ENCODE assay signal across 8 cellular contexts in the genomic region with DNA sequence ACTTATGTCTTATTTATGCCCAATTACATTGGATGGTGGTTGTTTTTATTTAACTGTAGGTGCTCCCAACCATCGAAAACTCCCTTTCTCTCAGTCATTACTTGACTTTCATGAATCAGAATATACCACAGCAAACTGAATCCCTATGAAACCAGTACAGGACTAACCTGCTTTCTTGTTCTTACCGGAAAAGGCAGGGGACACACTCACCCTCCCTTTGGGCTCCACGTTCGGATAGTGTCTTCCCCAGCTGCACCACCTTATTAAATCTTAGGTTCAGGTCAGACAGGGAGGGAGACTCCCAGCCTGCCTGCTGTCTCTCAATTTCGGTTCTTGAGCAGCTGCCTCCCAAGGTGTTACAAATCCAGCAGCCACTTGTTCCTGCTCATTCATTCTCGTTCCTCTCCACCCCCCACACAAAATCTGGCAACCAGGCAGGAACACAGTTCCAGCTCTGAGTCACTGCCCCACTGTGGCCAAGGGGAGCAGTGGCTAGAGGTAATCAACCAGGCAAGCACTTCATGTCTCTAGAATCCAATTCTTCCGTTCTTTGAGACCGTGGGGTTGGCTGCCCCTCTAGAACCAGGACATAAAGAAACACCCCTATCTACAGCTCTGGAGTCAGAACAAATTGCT.
DNase-seq lines count a peak whose midpoint lies in the region; FAIRE-seq and TF ChIP-seq lines count a peak whose summit lies in the region.

No MANE protein-coding gene starts in this region.

- no peaks in the 10 kb centered on the region for H3K27me3 ChIP-seq in transverse colon

- H3K9me3 ChIP-seq in transverse colon: no peaks in the 10 kb centered on the region

- no peak overlapping the region for H3K4me3 Mint-ChIP-seq in osteocyte (ENCODE audit: unreplicated experiment)

- no peak for DNase-seq in GM18507 (ENCODE audit: extremely low spot score, insufficient read length, low read depth)
- DNase-seq in NCI-H1092 treated with DMSO at 0.1 percent for 48 hours (lab: John Stamatoyannopoulos, UW): peak; percentile 53
- peak; percentile 45 for DNase-seq in epithelial cell of proximal tubule (ENCODE audit: low read depth)
- no peak for DNase-seq in osteocyte (ENCODE audit: extremely low spot score, unreplicated experiment)
- no peak for DNase-seq in stimulated activated CD4-positive, alpha-beta T cell treated with anti-CD3 and anti-CD28 coated beads, Interleukin-15, amount 100 ng/mL, for 24 hours
- DNase-seq in transverse colon: no peak
- no peak for DNase-seq in KG1 (lab: John Stamatoyannopoulos, UW)
- DNase-seq in MV-4-11 (lab: John Stamatoyannopoulos, UW): no peak

- FAIRE-seq in GM18507 (lab: Jason Lieb, UNC): peak; percentile 15

- peak; percentile 63 for TF ChIP-seq CTCF in epithelial cell of proximal tubule (conservative IDR thresholded peaks at IDR 0.05; ENCODE audit: low read depth, low read length)
- TF ChIP-seq CTCF in osteocyte (IDR thresholded peaks at IDR 0.05): peak; percentile 18
- TF ChIP-seq CTCF in transverse colon (IDR thresholded peaks at IDR 0.05): no peak

- no peak overlapping the region for H3K27ac ChIP-seq in transverse colon

- H3K27me3 Mint-ChIP-seq in osteocyte (ENCODE audit: unreplicated experiment): no peaks in the 10 kb centered on the region

- no peaks in the 10 kb centered on the region for H3K36me3 ChIP-seq in transverse colon

- TF ChIP-seq EP300 in transverse colon (IDR thresholded peaks at IDR 0.05; ENCODE audit: low read depth): no peak

- no peak for TF ChIP-seq POLR2A in transverse colon (IDR thresholded peaks at IDR 0.05)

- intact Hi-C loops in transverse colon (cut with DNase I; ENCODE audit: low total_unique reads): no loop called here

- peaks cover 0 to 9% (median 1%) of the 10 kb centered on the region in 4 donors for H3K4me1 ChIP-seq in transverse colon

- 60 to 61% methylated on average over 1 to 8 of the region's 8 CpGs for WGBS in transverse colon (ENCODE audit: low coverage in 1 of 2), 2 donors

- peaks cover 4% of the 10 kb centered on the region for H3K4me1 Mint-ChIP-seq in osteocyte (ENCODE audit: unreplicated experiment)

- H3K4me3 ChIP-seq in epithelial cell of proximal tubule (ENCODE audit: low read depth, low read length): peak overlapping the region; percentile 14
- H3K4me3 ChIP-seq in transverse colon: no peak overlapping the region

- in situ Hi-C loops in transverse colon (cut with MboI; ENCODE audit: low pct_ligation_motif_present in 1 of 4, low pct_unique_long_range_greater_than_20kb in 1 of 4, low sequenced_read_pairs in 3 of 4): no loop called here

- H3K9me3 Mint-ChIP-seq in osteocyte (ENCODE audit: unreplicated experiment): no peaks in the 10 kb centered on the region

- H3K36me3 Mint-ChIP-seq in osteocyte (ENCODE audit: unreplicated experiment): no peaks in the 10 kb centered on the region

- no peak overlapping the region for H3K27ac Mint-ChIP-seq in osteocyte (ENCODE audit: unreplicated experiment)

Comparison
In these comparisons a context has a peak if more than half of its experiments do, and no peak if none do; other contexts are left out.
1. DNase-seq: peak in NCI-H1092 treated with DMSO at 0.1 percent for 48 hours (single experiment) and epithelial cell of proximal tubule (single experiment); none in GM18507 (single experiment), osteocyte (single experiment), stimulated activated CD4-positive, alpha-beta T cell treated with anti-CD3 and anti-CD28 coated beads, Interleukin-15, amount 100 ng/mL, for 24 hours (single experiment), transverse colon (single experiment), KG1 (single experiment) and MV-4-11 (single experiment).
2. CTCF ChIP-seq: peak in epithelial cell of proximal tubule (single experiment) and osteocyte (single experiment); none in transverse colon (0 of 5).